32 cellular contexts compared by ENCODE assay signal in the genomic region with DNA sequence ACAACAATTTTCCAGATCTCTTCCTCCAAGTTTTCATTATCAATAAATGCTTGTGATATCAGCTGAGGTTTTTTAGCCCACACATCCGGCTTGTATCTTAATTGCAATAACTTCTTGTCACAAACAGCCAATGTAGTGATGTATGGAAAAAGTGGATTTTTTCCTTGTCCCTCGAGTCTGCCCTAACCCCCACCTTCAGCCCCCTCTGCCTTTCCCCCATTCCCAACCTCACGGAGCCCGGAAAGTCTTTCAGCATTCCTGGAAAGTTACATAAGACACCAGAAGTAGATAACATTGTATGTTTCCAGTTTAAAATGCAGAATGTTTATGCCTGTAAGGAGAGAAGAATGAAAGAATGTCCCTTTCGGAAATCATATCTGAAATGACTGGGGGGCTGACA.
DNase-seq lines count a peak whose midpoint lies in the region; ATAC-seq and TF ChIP-seq lines count a peak whose summit lies in the region.
"Had no signal": no experiment of that assay in that cellular context is flagged by ENCODE, and none has a peak within 500 bp of the region (broad histone marks: within the 10 kb centered on the region; RNA-seq: fewer than 3 reads in every experiment).

No MANE protein-coding gene starts in this region.

- ATAC-seq in activated T-cell treated with anti-CD3 and anti-CD28 coated beads, Interleukin-2, amount 50 U/mL, for 4 hours: no peak
- no peak for ATAC-seq in HG02884 (IDR thresholded peaks at IDR 0.05; ENCODE audit: unreplicated experiment)
- ATAC-seq: A549; activated naive CD4-positive, alpha-beta T cell treated with anti-CD3 and anti-CD28 coated beads, Interleukin-2, amount 50 U/mL, for 72 hours; GM23338 had no signal

- no peaks in the 10 kb centered on the region for H3K9me3 ChIP-seq in adipocyte (ENCODE audit: control insufficient read depth, low read length)
- H3K9me3 ChIP-seq: A549, ascending aorta, sigmoid colon, testis, uterus had no signal

- H3K36me3 Mint-ChIP-seq in Calu3 (ENCODE audit: insufficient read depth, unreplicated experiment) (no peaks in the 10 kb centered on the region), mesothelial cell of epicardium (no peaks in the 10 kb centered on the region), glutamatergic neuron (ENCODE audit: unreplicated experiment) (no peaks in the 10 kb centered on the region)
- no peaks in the 10 kb centered on the region for H3K36me3 Mint-ChIP-seq in activated T-cell treated with anti-CD3 and anti-CD28 coated beads, Interleukin-2, amount 50 U/mL, for 4 hours (ENCODE audit: insufficient read depth)
- H3K36me3 Mint-ChIP-seq: activated naive CD4-positive, alpha-beta T cell treated with anti-CD3 and anti-CD28 coated beads, Interleukin-2, amount 50 U/mL, for 72 hours; CD4-positive, alpha-beta memory T cell had no signal

- H3K9me3 Mint-ChIP-seq in Calu3 (ENCODE audit: low read depth, unreplicated experiment): no peaks in the 10 kb centered on the region
- H3K9me3 Mint-ChIP-seq in mesothelial cell of epicardium: peaks cover 3% of the 10 kb centered on the region
- no peaks in the 10 kb centered on the region for H3K9me3 Mint-ChIP-seq in activated T-cell treated with anti-CD3 and anti-CD28 coated beads, Interleukin-2, amount 50 U/mL, for 4 hours
- no peaks in the 10 kb centered on the region for H3K9me3 Mint-ChIP-seq in glutamatergic neuron (ENCODE audit: unreplicated experiment)
- H3K9me3 Mint-ChIP-seq: activated CD4-positive, alpha-beta memory T cell treated with anti-CD3 and anti-CD28 coated beads, Interleukin-2, amount 10 ng/mL, durations not matched to agents 7 days and 5 days; GM23338; HFFc6 had no signal

- TF ChIP-seq CTCF in Calu3 (IDR thresholded peaks at IDR 0.05; ENCODE audit: unreplicated experiment) (no peak), mesothelial cell of epicardium (IDR thresholded peaks at IDR 0.05; ENCODE audit: unreplicated experiment) (no peak), glutamatergic neuron (IDR thresholded peaks at IDR 0.05; ENCODE audit: partially characterized antibody, unreplicated experiment) (no peak)

- H3K4me3 Mint-ChIP-seq in Calu3 (ENCODE audit: low read depth, unreplicated experiment) (no peak overlapping the region), mesothelial cell of epicardium (no peak overlapping the region), glutamatergic neuron (ENCODE audit: unreplicated experiment) (no peak overlapping the region)
- H3K4me3 Mint-ChIP-seq in activated T-cell treated with anti-CD3 and anti-CD28 coated beads, Interleukin-2, amount 50 U/mL, for 4 hours: no peak overlapping the region
- H3K4me3 Mint-ChIP-seq: activated CD4-positive, alpha-beta memory T cell treated with anti-CD3 and anti-CD28 coated beads, Interleukin-2, amount 10 ng/mL, durations not matched to agents 7 days and 5 days; CD4-positive, alpha-beta memory T cell; GM23338; HFFc6 had no signal

- H3K27me3 ChIP-seq in adipocyte (replicated peaks; ENCODE audit: control insufficient read depth, insufficient read depth, low read length): no peaks in the 10 kb centered on the region
- H3K27me3 ChIP-seq: ascending aorta, heart right ventricle, sigmoid colon, testis, uterus had no signal

- no peak overlapping the region for H3K9ac ChIP-seq in adipocyte (ENCODE audit: low read length)

- intact Hi-C loops in Calu3 (cut with micrococcal nuclease; ENCODE audit: unreplicated experiment): no loop called here

- DNase-seq in Calu3 (no peak), adipocyte (ENCODE audit: low read depth) (peak; percentile 37), fibroblast of peridontal ligament (ENCODE audit: extremely low read depth) (peak; percentile 21), mesothelial cell of epicardium (ENCODE audit: low spot score in 2 of 2, unreplicated experiment in 2 of 2) (no peak), NCI-H526 treated with DMSO at 0.1 percent for 48 hours (lab: John Stamatoyannopoulos, UW) (no peak), glutamatergic neuron (no peak)
- no peak for DNase-seq in activated T-cell treated with anti-CD3 and anti-CD28 coated beads, Interleukin-2, amount 50 U/mL, for 4 hours
- DNase-seq: activated CD4-positive, alpha-beta memory T cell treated with anti-CD3 and anti-CD28 coated beads, Interleukin-2, amount 10 ng/mL, durations not matched to agents 7 days and 5 days; activated CD4-positive, CD25-positive, alpha-beta regulatory T cell treated with anti-CD3 and anti-CD28 coated beads, Interleukin-2, amount 50 U/mL, for 72 hours; activated CD8-positive, alpha-beta memory T cell treated with anti-CD3 and anti-CD28 coated beads, Interleukin-2, amount 50 U/mL, for 48 hours; CD4-positive, alpha-beta memory T cell; cerebellar nuclear complex; DMS 273 treated with DMSO at 0.1 percent for 48 hours; effector CD4-positive, alpha-beta T cell; foreskin fibroblast; heart right ventricle; HFFc6; NCI-H1694; NCI-H2171; NCI-H524; NK-92 treated with Interleukin-12 subunit alpha and Interleukin-12 subunit beta, amount 100 ng/mL, for 24 hours; SHP77; sigmoid colon; stimulated activated naive CD4-positive, alpha-beta T cell; testis; uterus had no signal

- no peak overlapping the region for H3K4me3 ChIP-seq in adipocyte (ENCODE audit: low read length)
- H3K4me3 ChIP-seq: A549, ascending aorta, GM23338, heart right ventricle, sigmoid colon, testis, uterus had no signal

- CTCF ChIA-PET in Calu3 (lab: Charles Lee): no interaction called here

- H3K27ac Mint-ChIP-seq in Calu3 (ENCODE audit: unreplicated experiment) (peak overlapping the region; percentile 61), mesothelial cell of epicardium (peak overlapping the region; percentile 82), glutamatergic neuron (ENCODE audit: unreplicated experiment) (no peak overlapping the region)
- H3K27ac Mint-ChIP-seq: activated CD4-positive, alpha-beta memory T cell treated with anti-CD3 and anti-CD28 coated beads, Interleukin-2, amount 10 ng/mL, durations not matched to agents 7 days and 5 days; activated naive CD4-positive, alpha-beta T cell treated with anti-CD3 and anti-CD28 coated beads, Interleukin-2, amount 50 U/mL, for 72 hours; activated T-helper 2 cell treated with anti-CD3 and anti-CD28 coated beads, Interferon-gamma antibody, Interleukin-2, Interleukin-4, amounts not matched to agents 10 μg/mL and 5 μg/mL and 100 μg/mL, durations not matched to agents 14 hours and 24 hours and 36 hours; CD4-positive, alpha-beta memory T cell; GM23338; HFFc6 had no signal

- BruUV-seq in Calu3 (replicated peaks; lab: Mats Ljungman, UMichigan): no TSS peak

- H3K4me1 ChIP-seq in adipocyte (ENCODE audit: control insufficient read depth, insufficient read depth, low read length): peaks cover 5% of the 10 kb centered on the region
- H3K4me1 ChIP-seq: A549, testis, uterus had no signal

- peaks cover 22% of the 10 kb centered on the region for H3K4me1 Mint-ChIP-seq in Calu3 (ENCODE audit: low read depth, unreplicated experiment)
- H3K4me1 Mint-ChIP-seq in mesothelial cell of epicardium: peaks cover 17% of the 10 kb centered on the region
- H3K4me1 Mint-ChIP-seq in activated T-cell treated with anti-CD3 and anti-CD28 coated beads, Interleukin-2, amount 50 U/mL, for 4 hours (ENCODE audit: low read depth): no peaks in the 10 kb centered on the region
- no peaks in the 10 kb centered on the region for H3K4me1 Mint-ChIP-seq in glutamatergic neuron (ENCODE audit: low read depth, unreplicated experiment)
- H3K4me1 Mint-ChIP-seq: activated CD4-positive, alpha-beta memory T cell treated with anti-CD3 and anti-CD28 coated beads, Interleukin-2, amount 10 ng/mL, durations not matched to agents 7 days and 5 days; CD4-positive, alpha-beta memory T cell; GM23338 had no signal

- no peaks in the 10 kb centered on the region for H3K36me3 ChIP-seq in adipocyte (ENCODE audit: control insufficient read depth, insufficient read depth, low read length, severe bottlenecking)
- H3K36me3 ChIP-seq: ascending aorta, heart right ventricle, sigmoid colon, uterus had no signal

- no peaks in the 10 kb centered on the region for H3K27me3 Mint-ChIP-seq in Calu3 (ENCODE audit: unreplicated experiment)
- H3K27me3 Mint-ChIP-seq in mesothelial cell of epicardium (ENCODE audit: low read depth): no peaks in the 10 kb centered on the region
- peaks cover 4% of the 10 kb centered on the region for H3K27me3 Mint-ChIP-seq in activated T-cell treated with anti-CD3 and anti-CD28 coated beads, Interleukin-2, amount 50 U/mL, for 4 hours (ENCODE audit: low read depth)
- no peaks in the 10 kb centered on the region for H3K27me3 Mint-ChIP-seq in glutamatergic neuron (ENCODE audit: unreplicated experiment)

Comparison
In these comparisons a context has a peak if more than half of its experiments do, and no peak if none do; other contexts are left out.
1. DNase-seq: peak in adipocyte (single experiment) and fibroblast of peridontal ligament (single experiment); none in Calu3 (single experiment), mesothelial cell of epicardium (0 of 2), activated T-cell treated with anti-CD3 and anti-CD28 coated beads, Interleukin-2, amount 50 U/mL, for 4 hours (single experiment), NCI-H526 treated with DMSO at 0.1 percent for 48 hours (single experiment) and glutamatergic neuron (single experiment).